Comparison of ENCODE assay signal across 9 cellular contexts in the genomic region with DNA sequence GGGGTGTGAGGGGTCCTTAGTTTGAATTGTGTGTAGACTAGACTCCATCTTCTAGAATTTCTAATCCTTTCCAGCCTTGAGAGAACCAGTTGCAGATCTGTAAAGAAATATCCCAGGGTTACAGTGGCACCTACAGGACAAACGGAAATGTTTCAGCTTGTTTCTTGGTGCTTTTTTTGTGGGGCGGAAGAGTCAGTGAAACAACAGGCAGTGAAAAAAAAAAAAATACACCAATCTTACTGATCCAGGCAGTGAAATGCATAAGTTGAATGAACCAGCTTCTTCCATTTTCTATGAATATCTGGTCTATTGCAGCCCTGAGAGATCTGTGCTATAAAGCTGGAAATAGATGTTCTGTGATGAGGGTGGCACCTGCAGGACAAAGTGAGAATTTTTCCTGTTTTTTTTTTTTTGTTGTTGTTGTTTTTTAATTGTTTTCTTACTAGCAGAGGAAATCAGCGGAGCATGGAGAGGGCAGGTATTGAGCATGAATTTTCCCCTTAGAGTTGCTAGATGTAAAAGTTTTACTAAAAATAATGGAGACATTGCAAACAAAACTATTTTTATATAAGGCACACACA.
DNase-seq lines count a peak whose midpoint lies in the region; ATAC-seq and TF ChIP-seq lines count a peak whose summit lies in the region.
"Had no signal": no experiment of that assay in that cellular context is flagged by ENCODE, and none has a peak within 500 bp of the region (broad histone marks: within the 10 kb centered on the region; RNA-seq: fewer than 3 reads in every experiment).

No MANE protein-coding gene starts in this region.

- no peaks in the 10 kb centered on the region for H3K9me3 ChIP-seq in iPS-18a (ENCODE audit: control insufficient read depth, low read depth, low read length)

- no peak overlapping the region for H3K27ac ChIP-seq in iPS-18a (ENCODE audit: low read length)

- peaks cover 8% of the 10 kb centered on the region for H3K4me1 Mint-ChIP-seq in stimulated activated memory B cell treated with anti-CD40 and anti-IgM and Interleukin-4, amounts not matched to agents 10 μg/mL and 1 μg/mL and 100 μg/mL, for 72 hours

- peak; percentile 54 for TF ChIP-seq CTCF in astrocyte of the cerebellum (IDR thresholded peaks at IDR 0.05; ENCODE audit: low read depth, low read length, missing control alignments)

- peak overlapping the region; percentile 32 for H3K4me3 Mint-ChIP-seq in stimulated activated memory B cell treated with anti-CD40 and anti-IgM and Interleukin-4, amounts not matched to agents 10 μg/mL and 1 μg/mL and 100 μg/mL, for 72 hours
- H3K4me3 Mint-ChIP-seq: T-helper 1 cell treated with Interleukin-12 subunit alpha and Interleukin-12 subunit beta and Interleukin-4 antibody, amounts not matched to agents 30 μg/mL and 1 μg/mL, for 36 hours had no signal

- H3K4me3 ChIP-seq in astrocyte of the cerebellum (ENCODE audit: low read depth, low read length) (no peak overlapping the region), iPS-18a (ENCODE audit: low read length) (peak overlapping the region; percentile 27)

- H3K27me3 ChIP-seq in iPS-18a (ENCODE audit: control insufficient read depth, insufficient read depth, low read length): no peaks in the 10 kb centered on the region

- H3K36me3 ChIP-seq in iPS-18a (ENCODE audit: control insufficient read depth, low read depth, low read length): no peaks in the 10 kb centered on the region

- ATAC-seq in GM19043 (IDR thresholded peaks at IDR 0.05; ENCODE audit: low read depth, unreplicated experiment): peak; percentile 79
- peak; percentile 79 for ATAC-seq in HG03175 (IDR thresholded peaks at IDR 0.05; ENCODE audit: unreplicated experiment)
- peak; percentile 67 for ATAC-seq in stimulated activated memory B cell treated with anti-CD40 and anti-IgM and Interleukin-4, amounts not matched to agents 10 μg/mL and 1 μg/mL and 100 μg/mL, for 72 hours

- no peak overlapping the region for H3K9ac ChIP-seq in iPS-18a (ENCODE audit: low read length)

- DNase-seq in CMK (ENCODE audit: low read depth) (peak; percentile 3), NCI-H2227 (lab: John Stamatoyannopoulos, UW; ENCODE audit: unreplicated experiment) (peak; percentile 75), astrocyte of the cerebellum (ENCODE audit: low read depth) (peak; percentile 34), GM19240 (ENCODE audit: insufficient read length, low spot score) (no peak)

- peaks cover 4% of the 10 kb centered on the region for H3K27me3 Mint-ChIP-seq in stimulated activated memory B cell treated with anti-CD40 and anti-IgM and Interleukin-4, amounts not matched to agents 10 μg/mL and 1 μg/mL and 100 μg/mL, for 72 hours

- peaks cover 3% of the 10 kb centered on the region for H3K4me1 ChIP-seq in iPS-18a (ENCODE audit: control insufficient read depth, low read depth, low read length)

- in situ Hi-C loops in astrocyte of the cerebellum (cut with HindIII; ENCODE audit: low sequenced_read_pairs): loop anchor here (25.0 kb wide), 2 partner anchors 1253 to 1403 kb away; no protein-coding TSS in a partner anchor

- H3K27ac Mint-ChIP-seq in stimulated activated memory B cell treated with anti-CD40 and anti-IgM and Interleukin-4, amounts not matched to agents 10 μg/mL and 1 μg/mL and 100 μg/mL, for 72 hours: peak overlapping the region; percentile 55
- H3K27ac Mint-ChIP-seq: T-helper 1 cell treated with Interleukin-12 subunit alpha and Interleukin-12 subunit beta and Interleukin-4 antibody, amounts not matched to agents 30 μg/mL and 1 μg/mL, for 36 hours had no signal

- no peaks in the 10 kb centered on the region for H3K9me3 Mint-ChIP-seq in stimulated activated memory B cell treated with anti-CD40 and anti-IgM and Interleukin-4, amounts not matched to agents 10 μg/mL and 1 μg/mL and 100 μg/mL, for 72 hours
- H3K9me3 Mint-ChIP-seq: T-helper 1 cell treated with Interleukin-12 subunit alpha and Interleukin-12 subunit beta and Interleukin-4 antibody, amounts not matched to agents 30 μg/mL and 1 μg/mL, for 36 hours had no signal

- no peaks in the 10 kb centered on the region for H3K36me3 Mint-ChIP-seq in stimulated activated memory B cell treated with anti-CD40 and anti-IgM and Interleukin-4, amounts not matched to agents 10 μg/mL and 1 μg/mL and 100 μg/mL, for 72 hours
